25 cellular contexts compared by ENCODE assay signal in the genomic region with DNA sequence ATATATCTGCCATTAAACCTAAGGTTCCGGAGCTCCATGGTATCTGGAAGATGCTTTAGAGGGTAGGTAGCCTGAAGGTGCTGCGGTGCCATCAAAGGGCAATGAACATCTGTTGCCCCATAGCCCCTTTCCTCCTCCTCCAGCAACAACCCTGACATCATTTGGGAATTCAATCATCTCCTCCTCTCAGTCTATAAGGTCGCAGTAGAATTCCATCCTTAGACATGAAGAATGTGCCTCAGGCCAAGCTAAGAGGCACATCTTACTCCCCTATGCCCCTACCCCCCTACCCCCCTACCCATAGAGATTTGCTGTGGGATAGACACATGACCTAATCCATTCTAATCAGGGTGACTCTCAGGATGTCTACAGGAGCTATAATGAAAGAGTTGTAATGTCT.
"Had no signal": no experiment of that assay in that cellular context is flagged by ENCODE, and none has a peak within 500 bp of the region (broad histone marks: within the 10 kb centered on the region; RNA-seq: fewer than 3 reads in every experiment).

No MANE protein-coding gene starts in this region.

- DNase-seq: stimulated activated CD4-positive, alpha-beta T cell treated with anti-CD3 and anti-CD28 coated beads, Interleukin-2, amount 100 ng/mL, for 48 hours; stimulated activated CD4-positive, alpha-beta T cell treated with anti-CD3 and anti-CD28 coated beads, Interleukin-4, amount 100 ng/mL, for 1 hour; stimulated activated CD4-positive, alpha-beta T cell treated with anti-CD3 and anti-CD28 coated beads, Interleukin-4, amount 100 ng/mL, for 24 hours; stimulated activated CD4-positive, alpha-beta T cell treated with anti-CD3 and anti-CD28 coated beads, Interleukin-4, amount 100 ng/mL, for 4 hours; stimulated activated CD8-positive, alpha-beta memory T cell treated with anti-CD3 and anti-CD28 coated beads, Interleukin-4, amount 100 ng/mL, for 48 hours; stimulated activated naive B cell treated with anti-CD40 and anti-IgM and Interleukin-4, amounts not matched to agents 10 μg/mL and 1 μg/mL and 100 μg/mL, for 72 hours; stimulated activated naive CD4-positive, alpha-beta T cell; stimulated activated naive CD4-positive, alpha-beta T cell treated with Interleukin-2 at 50 U/mL for 16 hours; stimulated activated naive CD8-positive, alpha-beta T cell treated with anti-CD3 and anti-CD28 coated beads, Interleukin-15, amount 100 ng/mL, for 72 hours; stimulated activated naive CD8-positive, alpha-beta T cell treated with anti-CD3 and anti-CD28 coated beads, Interleukin-15, Interleukin-2, amounts not matched to agents 100 U/mL and 50 U/mL, for 24 hours; stomach; substantia nigra; testis; thyroid gland; tibial artery; transverse colon; upper lobe of left lung; upper lobe of right lung; uterus had no signal

- H3K9me3 ChIP-seq: stomach, suprapubic skin, testis, thoracic aorta, thyroid gland, tibial artery, tibial nerve, transverse colon, upper lobe of left lung, upper lobe of right lung, uterus, vagina had no signal

- ATAC-seq: stimulated activated effector memory CD8-positive, alpha-beta T cell treated with anti-CD3 and anti-CD28 coated beads, Interleukin-12 subunit alpha, Interleukin-12 subunit beta, amount 100 ng/mL, for 72 hours; stimulated activated memory B cell treated with anti-CD40 and anti-IgM and Interleukin-4, amounts not matched to agents 10 μg/mL and 1 μg/mL and 100 μg/mL, for 72 hours; stimulated activated naive B cell treated with anti-CD40 and anti-IgM and Interleukin-4, amounts not matched to agents 10 μg/mL and 1 μg/mL and 100 μg/mL, for 72 hours; stimulated activated naive CD8-positive, alpha-beta T cell treated with anti-CD3 and anti-CD28 coated beads, Interleukin-15, amount 100 ng/mL, for 72 hours; stimulated activated naive CD8-positive, alpha-beta T cell treated with anti-CD3 and anti-CD28 coated beads, Interleukin-15, Interleukin-2, amounts not matched to agents 100 U/mL and 50 U/mL, for 24 hours; upper lobe of right lung had no signal

- H3K4me1 ChIP-seq: stomach, suprapubic skin, testis, thyroid gland, tibial nerve, transverse colon, upper lobe of left lung, upper lobe of right lung, uterus, vagina had no signal

- H3K27ac ChIP-seq: stomach, suprapubic skin, testis, thoracic aorta, thyroid gland, tibial artery, tibial nerve, transverse colon, upper lobe of left lung, upper lobe of right lung, uterus, vagina had no signal

- H3K27me3 ChIP-seq: stomach, suprapubic skin, testis, thyroid gland, tibial artery, tibial nerve, transverse colon, upper lobe of left lung, upper lobe of right lung, uterus, vagina had no signal

- H3K4me3 ChIP-seq: stomach, suprapubic skin, testis, thoracic aorta, thyroid gland, tibial artery, tibial nerve, transverse colon, upper lobe of left lung, upper lobe of right lung, uterus, vagina had no signal

- H3K36me3 ChIP-seq: stomach, suprapubic skin, thoracic aorta, thyroid gland, tibial artery, tibial nerve, transverse colon, upper lobe of left lung, upper lobe of right lung, uterus, vagina had no signal
